21 cellular contexts compared by ENCODE assay signal in genomic region chr20:36133821-36134220, GRCh38. TPM values are rescaled to one million over a fixed set of nuclear protein-coding genes. Genes with fewer than 3 reads are reported as not detected.
DNase-seq lines count a peak whose midpoint lies in the region; ATAC-seq and TF ChIP-seq lines count a peak whose summit lies in the region.
"Had no signal": no experiment of that assay in that cellular context is flagged by ENCODE, and none has a peak within 500 bp of the region (broad histone marks: within the 10 kb centered on the region; RNA-seq: fewer than 3 reads in every experiment).

No MANE protein-coding gene starts in this region.

- no peak overlapping the region for H3K4me3 ChIP-seq in BLaER1 treated with 17β-estradiol and CSF1 and Interleukin-3, amounts not matched to agents 10 nM and 100 nM
- no peak overlapping the region for H3K4me3 ChIP-seq in epithelial cell of esophagus (ENCODE audit: low read length)
- H3K4me3 ChIP-seq: A549, HAP-1 had no signal

- no peaks in the 10 kb centered on the region for H3K36me3 ChIP-seq in BLaER1 treated with 17β-estradiol and CSF1 and Interleukin-3, amounts not matched to agents 10 nM and 100 nM
- H3K36me3 ChIP-seq: BE2C, HAP-1 had no signal

- DNase-seq in epithelial cell of esophagus (ENCODE audit: low read depth) (peak; percentile 43), left colon (no peak), activated T-cell treated with anti-CD3 and anti-CD28 coated beads for 4 hours (no peak), medulla oblongata (ENCODE audit: extremely low spot score) (no peak)
- DNase-seq: 8988T; ACHN; AML-193; BE2C; Caco-2; CD4-positive, CD25-positive, alpha-beta regulatory T cell; CD8-positive, alpha-beta T cell; DMS153; DND-41; GOT3; HFFc6 had no signal

- peak overlapping the region in 7 of 11 experiments; percentile 62 to 81 (median 74); a peak in 8 of 22 replicates for H3K4me2 ChIP-seq in BLaER1 treated with 17β-estradiol and CSF1 and Interleukin-3, amounts not matched to agents 10 nM and 100 nM
- H3K4me2 ChIP-seq: A549 had no signal

- intact Hi-C loops in left colon (cut with DNase I, micrococcal nuclease): loop anchor here in 1 of 2 donors (10.0 kb wide), 1 partner anchor 139 kb away; no protein-coding TSS in a partner anchor

- H3K27ac ChIP-seq in BLaER1 treated with 17β-estradiol and CSF1 and Interleukin-3, amounts not matched to agents 10 nM and 100 nM: no peak overlapping the region
- H3K27ac ChIP-seq: C4-2B had no signal

- ATAC-seq in left colon: peak; percentile 26
- no peak for ATAC-seq in HG03175 (IDR thresholded peaks at IDR 0.05; ENCODE audit: unreplicated experiment)
- ATAC-seq in HG02798 (IDR thresholded peaks at IDR 0.05; ENCODE audit: poor library complexity, unreplicated experiment): no peak
- ATAC-seq: A549; CD8-positive, alpha-beta T cell had no signal

- peaks cover 11 to 56% (median 48%) of the 10 kb centered on the region in 10 experiments for H3K4me1 ChIP-seq in BLaER1 treated with 17β-estradiol and CSF1 and Interleukin-3, amounts not matched to agents 10 nM and 100 nM
- H3K4me1 ChIP-seq: BE2C had no signal

- TF ChIP-seq CTCF in epithelial cell of esophagus (IDR thresholded peaks at IDR 0.05; ENCODE audit: insufficient read depth, low read depth, low read length, missing control alignments): no peak

- no peak overlapping the region for H3K9ac ChIP-seq in BLaER1 treated with 17β-estradiol and CSF1 and Interleukin-3, amounts not matched to agents 10 nM and 100 nM

- H4K20me1 ChIP-seq in BLaER1 treated with 17β-estradiol and CSF1 and Interleukin-3, amounts not matched to agents 10 nM and 100 nM: no peaks in the 10 kb centered on the region

- no peaks in the 10 kb centered on the region for H3K27me3 ChIP-seq in BLaER1 treated with 17β-estradiol and CSF1 and Interleukin-3, amounts not matched to agents 10 nM and 100 nM
- H3K27me3 ChIP-seq: BE2C had no signal

- H3K9me3 ChIP-seq in BLaER1 treated with 17β-estradiol and CSF1 and Interleukin-3, amounts not matched to agents 10 nM and 100 nM (replicated peaks in 1 of 11): no peaks in the 10 kb centered on the region
- H3K9me3 ChIP-seq: A549, BE2C, Caco-2, HAP-1 had no signal

RNA-seq across cellular contexts. Expression of gene EPB41L1, which starts 20.7 kb away (rescaled TPM):
- 10 to 100 TPM; 60.6 to 63.1 TPM for total RNA-seq in left colon
